ENCODE assay signal across 9 cellular contexts in the genomic region with DNA sequence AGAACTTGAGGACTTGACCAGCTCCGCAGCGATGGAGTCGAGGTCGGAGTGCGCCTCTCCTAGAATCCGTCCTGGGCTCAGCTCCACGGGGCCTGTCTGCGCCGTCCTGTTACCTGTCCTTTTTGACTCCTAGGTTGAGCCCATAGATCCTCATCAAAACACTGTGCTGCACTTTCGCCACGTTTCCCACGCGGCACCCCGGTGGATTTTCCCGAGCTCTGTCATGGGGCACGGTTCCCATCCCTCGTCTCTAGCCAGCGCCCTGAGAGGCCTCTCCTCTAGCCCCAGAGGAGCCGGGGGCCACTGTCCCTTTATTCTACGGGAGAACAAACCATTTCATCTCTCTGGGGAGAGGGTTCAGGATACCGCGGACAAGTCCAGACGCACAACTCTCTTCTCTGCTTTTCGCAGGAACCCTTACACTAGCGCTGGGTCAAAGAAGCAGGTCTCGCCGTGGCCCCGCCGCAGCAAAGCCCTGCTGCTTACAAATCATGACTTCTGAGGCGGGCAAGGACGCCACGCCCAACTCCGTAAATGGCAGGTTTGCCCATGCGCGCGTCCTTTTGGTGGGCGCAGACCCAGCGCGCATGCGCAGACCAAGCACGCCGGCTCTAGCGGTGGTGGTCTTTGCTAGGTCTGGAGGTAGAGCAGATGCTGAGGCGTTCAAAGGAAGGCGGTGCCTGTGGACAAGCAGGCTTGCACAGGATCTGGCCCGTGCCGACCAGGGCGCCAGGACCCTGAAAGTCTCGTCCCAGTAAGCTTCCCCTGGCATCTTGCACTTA. TPM values are rescaled to one million over a fixed set of nuclear protein-coding genes. Genes with fewer than 3 reads are reported as not detected.
DNase-seq lines count a peak whose midpoint lies in the region; ATAC-seq lines count a peak whose summit lies in the region.
"Had no signal": no experiment of that assay in that cellular context is flagged by ENCODE, and none has a peak within 500 bp of the region (broad histone marks: within the 10 kb centered on the region; RNA-seq: fewer than 3 reads in every experiment).

No MANE protein-coding gene starts in this region.

- peaks cover 3% of the 10 kb centered on the region for H3K36me3 Mint-ChIP-seq in T-helper 17 cell (ENCODE audit: low read depth)

- peaks cover 13% of the 10 kb centered on the region for H3K4me1 ChIP-seq in Karpas-422 (ENCODE audit: low read length)

- peak; percentile 66 for DNase-seq in DMS53 treated with DMSO at 0.1 percent for 48 hours (lab: John Stamatoyannopoulos, UW; ENCODE audit: unreplicated experiment)
- peak; percentile 89 for DNase-seq in Karpas-422
- peak; percentile 28 to 38 (median 34) for DNase-seq in T-helper 17 cell
- peak; percentile 7 to 45 for DNase-seq in stimulated activated CD4-positive, alpha-beta T cell treated with anti-CD3 and anti-CD28 coated beads, Interleukin-1b, Interleukin-23, amount 100 ng/mL, for 1 hour (ENCODE audit: low read depth in 2 of 2)
- DNase-seq in NCI-H2081 (lab: John Stamatoyannopoulos, UW) = no peak

- no peaks in the 10 kb centered on the region for H3K27me3 ChIP-seq in Karpas-422 (ENCODE audit: low read length)

- H3K4me3 ChIP-seq in Karpas-422 (ENCODE audit: low read length) (peak overlapping the region; percentile 68), iPS-18c (ENCODE audit: insufficient read depth, low read depth, low read length) (peak overlapping the region; percentile 26; the same call in 1 of the 2 replicates)

- H3K4me1 Mint-ChIP-seq in T-helper 17 cell = peaks cover 11% of the 10 kb centered on the region

- H3K27ac Mint-ChIP-seq in T-helper 17 cell = peak overlapping the region; percentile 92

- peak overlapping the region; percentile 73 for H3K9ac ChIP-seq in Karpas-422 (ENCODE audit: low read length)

- peak overlapping the region; percentile 93 for H3K4me3 Mint-ChIP-seq in T-helper 17 cell

- no peaks in the 10 kb centered on the region for H3K9me3 ChIP-seq in Karpas-422 (ENCODE audit: low read length)
- H3K9me3 ChIP-seq in T-helper 17 cell (ENCODE audit: control insufficient read depth, low read length, poor library complexity, severe bottlenecking) = no peaks in the 10 kb centered on the region
- H3K9me3 ChIP-seq in iPS-18c (ENCODE audit: control insufficient read depth, insufficient read depth, low read length) = no peaks in the 10 kb centered on the region

- no peaks in the 10 kb centered on the region for H3K36me3 ChIP-seq in Karpas-422 (ENCODE audit: insufficient read depth, low read length)

- H3K27me3 Mint-ChIP-seq in T-helper 17 cell = peaks cover 37% of the 10 kb centered on the region

- no peaks in the 10 kb centered on the region for H4K20me1 ChIP-seq in Karpas-422 (ENCODE audit: insufficient read depth, low read depth, low read length)

- ATAC-seq in GM21526 (IDR thresholded peaks at IDR 0.05; ENCODE audit: low FRiP score, unreplicated experiment) (peak; percentile 98), T-helper 17 cell (peak; percentile 87)

- H3K4me2 ChIP-seq in Karpas-422 (ENCODE audit: low read depth, low read length, poor library complexity, severe bottlenecking) = peak overlapping the region; percentile 82

- no peak overlapping the region for H3K27ac ChIP-seq in Karpas-422 (ENCODE audit: low read length)
- peak overlapping the region; percentile 63 for H3K27ac ChIP-seq in angular gyrus (ENCODE audit: low read depth, low read length)

- peak overlapping the region; percentile 93 for H2AFZ ChIP-seq in Karpas-422 (ENCODE audit: low read length)

- H3K79me2 ChIP-seq in Karpas-422 (ENCODE audit: low read length) = no peaks in the 10 kb centered on the region

- H3K9me2 ChIP-seq in Karpas-422 (replicated peaks; ENCODE audit: insufficient read depth, low read length) = no peaks in the 10 kb centered on the region

RNA-seq across cellular contexts. Expression of a gene that starts 10.3 kb away (rescaled TPM):
- 1.7 and 2.8 TPM in 2 replicates for total RNA-seq in Karpas-422 (2014; rRNA removed; shearing (Covaris generic); ENCODE audit: low replicate concordance)
- total RNA-seq in T-helper 17 cell = under 1 TPM in 1 of 2 donors, not detected in 1; 0.47 TPM
- total RNA-seq: glomerular endothelial cell had no signal

RNA-seq across cellular contexts. Expression of a gene that starts 30.3 kb away (rescaled TPM):
- 93.4 and 102 TPM in 2 replicates for total RNA-seq in Karpas-422 (2014; rRNA removed; shearing (Covaris generic); ENCODE audit: low replicate concordance)
- 10 to 100 TPM; 40.2 to 41.7 TPM for total RNA-seq in T-helper 17 cell

Comparison
In these comparisons a context has a peak if more than half of its experiments do, and no peak if none do; other contexts are left out.
1. DNase-seq: peak in DMS53 treated with DMSO at 0.1 percent for 48 hours (single experiment), Karpas-422 (single experiment), T-helper 17 cell (3 of 3) and stimulated activated CD4-positive, alpha-beta T cell treated with anti-CD3 and anti-CD28 coated beads, Interleukin-1b, Interleukin-23, amount 100 ng/mL, for 1 hour (2 of 2); none in NCI-H2081 (0 of 2).